22 cellular contexts compared by ENCODE assay signal in the genomic region with DNA sequence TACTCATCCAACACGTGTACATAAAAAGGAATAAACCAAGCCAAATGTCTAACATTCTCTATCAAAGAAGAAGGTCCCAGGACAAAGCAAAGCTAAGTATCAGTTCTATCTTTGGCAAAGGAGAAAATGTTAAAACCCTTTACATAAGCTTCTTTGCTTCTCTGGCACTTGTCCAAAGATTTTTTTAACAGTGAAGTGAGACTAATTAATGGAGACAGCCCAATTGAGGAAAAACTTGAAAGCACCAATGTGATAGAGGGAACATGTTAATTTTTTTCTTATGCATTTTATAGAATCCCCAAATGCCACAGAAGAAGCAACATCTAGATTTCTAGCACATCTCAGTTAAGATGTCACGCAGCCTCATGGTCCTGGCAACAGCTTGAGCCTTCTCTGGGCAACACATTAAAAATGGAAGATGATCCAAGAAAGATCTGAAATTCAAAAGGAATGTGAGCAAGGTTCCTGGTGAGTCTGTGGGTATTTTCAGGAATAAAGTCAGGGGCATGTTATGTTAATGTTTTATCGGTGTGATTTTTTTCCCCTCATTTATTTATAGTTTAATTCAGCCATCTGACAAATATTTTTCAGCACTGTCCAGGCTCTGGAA. TPM values are rescaled to one million over a fixed set of nuclear protein-coding genes. Genes with fewer than 3 reads are reported as not detected.
DNase-seq lines count a peak whose midpoint lies in the region; ATAC-seq and TF ChIP-seq lines count a peak whose summit lies in the region.
"Had no signal": no experiment of that assay in that cellular context is flagged by ENCODE, and none has a peak within 500 bp of the region (broad histone marks: within the 10 kb centered on the region; RNA-seq: fewer than 3 reads in every experiment).

No MANE protein-coding gene starts in this region.

- intact Hi-C loops in gastrocnemius medialis (cut with DNase I; ENCODE audit: low total_unique reads) = loop anchor here (5.0 kb wide), 1 partner anchor 54 kb away; no protein-coding TSS in a partner anchor

- no peak for TF ChIP-seq POLR2A in gastrocnemius medialis (IDR thresholded peaks at IDR 0.05)

- H2AFZ ChIP-seq in Karpas-422 (ENCODE audit: low read length) = no peak overlapping the region

- H3K27ac ChIP-seq in gastrocnemius medialis = peak overlapping the region; percentile 47 to 77 (median 62)
- H3K27ac ChIP-seq in Karpas-422 (ENCODE audit: low read length) = no peak overlapping the region
- H3K27ac ChIP-seq: SJSA1 had no signal

- ATAC-seq in gastrocnemius medialis (peak; percentile 39 to 68), GM21576 (IDR thresholded peaks at IDR 0.05; ENCODE audit: unreplicated experiment) (no peak), GM19467 (IDR thresholded peaks at IDR 0.05; ENCODE audit: unreplicated experiment) (no peak)
- ATAC-seq: stimulated activated naive CD8-positive, alpha-beta T cell treated with anti-CD3 and anti-CD28 coated beads, Interleukin-15, Interleukin-2, amounts not matched to agents 100 U/mL and 50 U/mL, for 24 hours; T-helper 17 cell had no signal

- H3K4me2 ChIP-seq in Karpas-422 (ENCODE audit: low read depth, low read length, poor library complexity, severe bottlenecking) = no peak overlapping the region
- H3K4me2 ChIP-seq: smooth muscle cell had no signal

- DNase-seq in GM03348 (ENCODE audit: low spot score) = peak; percentile 31
- peak; percentile 29 for DNase-seq in NCI-H82 treated with DMSO at 0.1 percent for 48 hours (lab: John Stamatoyannopoulos, UW; ENCODE audit: unreplicated experiment)
- peak; percentile 16 for DNase-seq in fibroblast of mammary gland (ENCODE audit: low read depth)
- DNase-seq in gastrocnemius medialis = no peak
- DNase-seq in Karpas-422 = no peak
- DNase-seq in NCI-H2107 treated with DMSO at 0.1 percent for 48 hours (lab: John Stamatoyannopoulos, UW; ENCODE audit: unreplicated experiment) = no peak
- DNase-seq: activated gamma-delta T cell treated with Interleukin-2 at 50 U/mL for 16 hours; EL; foreskin melanocyte; mesenchymal stem cell; NCI-H1105; NCI-H2081 treated with DMSO at 0.1 percent for 48 hours; NCI-H748 treated with DMSO at 0.1 percent for 48 hours; nephron progenitor cell; stimulated activated CD4-positive, alpha-beta T cell treated with anti-CD3 and anti-CD28 coated beads, Interleukin-2, amount 100 ng/mL, for 48 hours; stimulated activated naive CD8-positive, alpha-beta T cell treated with anti-CD3 and anti-CD28 coated beads, Interleukin-15, Interleukin-2, amounts not matched to agents 100 U/mL and 50 U/mL, for 24 hours; T-helper 17 cell; trophoblast cell had no signal

- H3K4me3 ChIP-seq in fibroblast of mammary gland (ENCODE audit: control insufficient read depth, low read depth, low read length) = no peak overlapping the region
- H3K4me3 ChIP-seq in gastrocnemius medialis = no peak overlapping the region
- H3K4me3 ChIP-seq in Karpas-422 (ENCODE audit: low read length) = no peak overlapping the region
- H3K4me3 ChIP-seq: SJSA1, smooth muscle cell had no signal

- H3K9ac ChIP-seq in Karpas-422 (ENCODE audit: low read length) = no peak overlapping the region

- peaks cover 35% of the 10 kb centered on the region for H4K20me1 ChIP-seq in Karpas-422 (ENCODE audit: insufficient read depth, low read depth, low read length)

- H3K9me3 ChIP-seq in gastrocnemius medialis (no peaks in the 10 kb centered on the region), Karpas-422 (ENCODE audit: low read length) (no peaks in the 10 kb centered on the region)

- in situ Hi-C loops in gastrocnemius medialis (cut with MboI; ENCODE audit: low sequenced_read_pairs in 4 of 4) = loop anchor here in 2 of 4 donors (5.0 to 25.0 kb wide), 2 partner anchors 94 to 104 kb away; a partner anchor contains a TSS

- H3K36me3 ChIP-seq in gastrocnemius medialis (no peaks in the 10 kb centered on the region), Karpas-422 (ENCODE audit: insufficient read depth, low read length) (no peaks in the 10 kb centered on the region)

- H3K79me2 ChIP-seq in Karpas-422 (ENCODE audit: low read length) = no peaks in the 10 kb centered on the region

- no peak for TF ChIP-seq CTCF in fibroblast of mammary gland (conservative IDR thresholded peaks at IDR 0.05; ENCODE audit: control insufficient read depth, insufficient read depth, low read depth, low read length)
- TF ChIP-seq CTCF in gastrocnemius medialis (IDR thresholded peaks at IDR 0.05 in 4 of 5, conservative IDR thresholded peaks at IDR 0.05 in 1 of 5) = no peak

- H3K27me3 ChIP-seq in gastrocnemius medialis (no peaks in the 10 kb centered on the region), Karpas-422 (ENCODE audit: low read length) (no peaks in the 10 kb centered on the region)
- H3K27me3 ChIP-seq: SJSA1 had no signal

- H3K4me1 ChIP-seq in gastrocnemius medialis = peaks cover 28 to 50% of the 10 kb centered on the region in 2 donors
- H3K4me1 ChIP-seq in Karpas-422 (ENCODE audit: low read length) = peaks cover 12% of the 10 kb centered on the region

- H3K9me2 ChIP-seq in Karpas-422 (replicated peaks; ENCODE audit: insufficient read depth, low read length) = no peaks in the 10 kb centered on the region

RNA-seq across cellular contexts. Expression of a gene that starts 48.5 kb away (rescaled TPM):
- 10 to 100 TPM; 37.3 to 45.9 (median 39.8) TPM for total RNA-seq in gastrocnemius medialis
- total RNA-seq in Karpas-422 (2014; rRNA removed; shearing (Covaris generic); ENCODE audit: low replicate concordance) = 8.3 and 10.9 TPM in 2 replicates

Comparison
In these comparisons a context has a peak if more than half of its experiments do, and no peak if none do; other contexts are left out.
1. DNase-seq: peak in GM03348 (single experiment), NCI-H82 treated with DMSO at 0.1 percent for 48 hours (single experiment) and fibroblast of mammary gland (single experiment); none in gastrocnemius medialis (0 of 2), Karpas-422 (single experiment) and NCI-H2107 treated with DMSO at 0.1 percent for 48 hours (single experiment).
2. ATAC-seq: peak in gastrocnemius medialis (2 of 2); none in GM21576 (single experiment) and GM19467 (single experiment).